ENCODE assay signal across 10 cellular contexts in the genomic region with DNA sequence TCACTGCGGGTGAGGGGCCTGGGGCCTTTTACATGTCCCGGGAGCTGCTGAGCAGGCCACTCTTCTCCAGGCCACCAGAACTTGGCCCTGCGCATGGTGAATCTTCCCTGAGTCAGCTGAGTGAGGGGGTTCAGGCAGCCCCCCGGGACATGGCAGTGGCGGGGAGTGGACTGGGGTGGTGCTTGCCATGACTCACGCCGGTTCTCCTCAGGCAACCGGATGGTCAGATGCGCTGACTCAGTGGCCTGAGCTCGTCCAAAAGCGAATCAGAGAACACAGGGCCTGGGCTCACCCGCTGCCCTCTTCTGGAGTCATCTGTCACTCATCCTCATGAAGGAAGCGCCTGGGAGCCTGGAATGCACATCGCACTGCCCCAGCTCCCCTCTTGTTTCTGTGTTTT. TPM values are rescaled to one million over a fixed set of nuclear protein-coding genes. Genes with fewer than 3 reads are reported as not detected.
DNase-seq lines count a peak whose midpoint lies in the region; ATAC-seq and TF ChIP-seq lines count a peak whose summit lies in the region.
"Had no signal": no experiment of that assay in that cellular context is flagged by ENCODE, and none has a peak within 500 bp of the region (broad histone marks: within the 10 kb centered on the region; RNA-seq: fewer than 3 reads in every experiment).

No MANE protein-coding gene starts in this region.

- WGBS in suprapubic skin = 71% methylated on average over 13 of the region's 14 CpGs

- peaks cover 13 to 14% of the 10 kb centered on the region in 2 donors for H3K4me1 ChIP-seq in breast epithelium
- H3K4me1 ChIP-seq in suprapubic skin = peaks cover 72% of the 10 kb centered on the region

- intact Hi-C loops in breast epithelium (cut with DNase I; ENCODE audit: low total_unique reads) = no loop called here

- peak overlapping the region; percentile 81 to 88 for H3K27ac ChIP-seq in breast epithelium
- H3K27ac ChIP-seq in suprapubic skin = peak overlapping the region; percentile 78

- TF ChIP-seq POLR2A in breast epithelium (IDR thresholded peaks at IDR 0.05) = no peak
- TF ChIP-seq POLR2A in suprapubic skin (IDR thresholded peaks at IDR 0.05) = no peak

- DNase-seq in HK-2 (ENCODE audit: unreplicated experiment) (peak; percentile 24), breast epithelium (ENCODE audit: low spot score in 2 of 2) (no peak), islet precursor cell (peak; percentile 72), suprapubic skin (ENCODE audit: low spot score in 2 of 2) (peak in 1 of 2 donors; percentile 83), NCI-H2107 treated with DMSO at 0.1 percent for 48 hours (lab: John Stamatoyannopoulos, UW; ENCODE audit: unreplicated experiment) (no peak), DMS53 (lab: John Stamatoyannopoulos, UW) (no peak), KG1 (lab: John Stamatoyannopoulos, UW) (no peak)
- DNase-seq: GDM1; stimulated activated naive B cell treated with anti-CD40 and anti-IgM and Interleukin-4, amounts not matched to agents 10 μg/mL and 1 μg/mL and 100 μg/mL, for 72 hours had no signal

- no peak for ATAC-seq in GM18861 (IDR thresholded peaks at IDR 0.05; ENCODE audit: unreplicated experiment)
- ATAC-seq: stimulated activated naive B cell treated with anti-CD40 and anti-IgM and Interleukin-4, amounts not matched to agents 10 μg/mL and 1 μg/mL and 100 μg/mL, for 72 hours had no signal

- H3K4me3 ChIP-seq in breast epithelium (no peak overlapping the region), suprapubic skin (no peak overlapping the region)

- TF ChIP-seq CTCF in breast epithelium (IDR thresholded peaks at IDR 0.05) = no peak
- TF ChIP-seq CTCF in suprapubic skin (IDR thresholded peaks at IDR 0.05) = no peak

- no peak for TF ChIP-seq EP300 in suprapubic skin (IDR thresholded peaks at IDR 0.05)

- H3K36me3 ChIP-seq in breast epithelium (no peaks in the 10 kb centered on the region), suprapubic skin (no peaks in the 10 kb centered on the region)

- H3K27me3 ChIP-seq in breast epithelium (no peaks in the 10 kb centered on the region), suprapubic skin (no peaks in the 10 kb centered on the region)

- H3K9me3 ChIP-seq in breast epithelium (no peaks in the 10 kb centered on the region), suprapubic skin (no peaks in the 10 kb centered on the region)

RNA-seq across cellular contexts. Expression of a gene that starts 33.5 kb away (rescaled TPM):
- total RNA-seq in breast epithelium (100 to 1,000 TPM; 116 to 347 (median 152) TPM), suprapubic skin (10 to 100 TPM; 55.2 to 99.5 (median 80.6) TPM)

RNA-seq across cellular contexts. Expression of a gene that starts 40.4 kb away (rescaled TPM):
- total RNA-seq in breast epithelium (not detected), suprapubic skin (under 1 TPM in 1 of 4 donors, not detected in 3; 0.72 TPM)

Comparison
In these comparisons a context has a peak if more than half of its experiments do, and no peak if none do; other contexts are left out.
1. DNase-seq: peak in HK-2 (single experiment) and islet precursor cell (single experiment); none in breast epithelium (0 of 2), NCI-H2107 treated with DMSO at 0.1 percent for 48 hours (single experiment), DMS53 (single experiment) and KG1 (single experiment).